26 cellular contexts compared by ENCODE assay signal in genomic region chr3:16667633-16668032, GRCh38.
A peak's percentile ranks its signal among the peaks of the same experiment; 100 is the strongest.
DNase-seq lines count a peak whose midpoint lies in the region; ATAC-seq lines count a peak whose summit lies in the region.
"Had no signal": no experiment of that assay in that cellular context is flagged by ENCODE, and none has a peak within 500 bp of the region (broad histone marks: within the 10 kb centered on the region; RNA-seq: fewer than 3 reads in every experiment).

No MANE protein-coding gene starts in this region.

- no peak overlapping the region for H3K4me3 Mint-ChIP-seq in activated naive CD8-positive, alpha-beta T cell treated with anti-CD3 and anti-CD28 coated beads, Interleukin-2, amount 50 U/mL, for 24 hours
- no peak overlapping the region for H3K4me3 Mint-ChIP-seq in activated naive CD8-positive, alpha-beta T cell treated with anti-CD3 and anti-CD28 coated beads for 36 hours
- H3K4me3 Mint-ChIP-seq: CD14-positive monocyte had no signal

- no peaks in the 10 kb centered on the region for H3K4me1 Mint-ChIP-seq in activated naive CD8-positive, alpha-beta T cell treated with anti-CD3 and anti-CD28 coated beads, Interleukin-2, amount 50 U/mL, for 24 hours
- H3K4me1 Mint-ChIP-seq in activated naive CD8-positive, alpha-beta T cell treated with anti-CD3 and anti-CD28 coated beads for 36 hours, result no peaks in the 10 kb centered on the region

- in situ Hi-C loops in G401 (cut with HindIII; ENCODE audit: low sequenced_read_pairs), result no loop called here

- H3K27me3 Mint-ChIP-seq in activated naive CD8-positive, alpha-beta T cell treated with anti-CD3 and anti-CD28 coated beads, Interleukin-2, amount 50 U/mL, for 24 hours, result peaks cover 2% of the 10 kb centered on the region
- H3K27me3 Mint-ChIP-seq in activated naive CD8-positive, alpha-beta T cell treated with anti-CD3 and anti-CD28 coated beads for 36 hours, result peaks cover 9% of the 10 kb centered on the region

- no peak for DNase-seq in activated naive CD8-positive, alpha-beta T cell treated with anti-CD3 and anti-CD28 coated beads, Interleukin-2, amount 50 U/mL, for 24 hours
- DNase-seq in activated naive CD8-positive, alpha-beta T cell treated with anti-CD3 and anti-CD28 coated beads for 36 hours, result no peak
- peak; percentile 43 for DNase-seq in T1000 (lab: John Stamatoyannopoulos, UW)
- DNase-seq in myocyte (ENCODE audit: low read depth), result peak; percentile 56
- no peak for DNase-seq in G401 (ENCODE audit: low spot score)
- no peak for DNase-seq in CD1c-positive myeloid dendritic cell (ENCODE audit: extremely low spot score)
- DNase-seq: 8988T, ACHN, BE2C, Calu3, DMS79 treated with DMSO at 0.1 percent for 48 hours, GDM1, GM23248, HCEC 1CT, NCI-H1092, NCI-H1417 treated with DMSO at 0.1 percent for 48 hours, NCI-H1694 treated with DMSO at 0.1 percent for 48 hours, NCI-H2171 treated with DMSO at 0.1 percent for 48 hours, NCI-H524 treated with DMSO at 0.1 percent for 48 hours, NCI-H774, SJCRH30 had no signal

- no peak overlapping the region for H3K27ac Mint-ChIP-seq in activated naive CD8-positive, alpha-beta T cell treated with anti-CD3 and anti-CD28 coated beads, Interleukin-2, amount 50 U/mL, for 24 hours
- no peak overlapping the region for H3K27ac Mint-ChIP-seq in activated naive CD8-positive, alpha-beta T cell treated with anti-CD3 and anti-CD28 coated beads for 36 hours

- peak; percentile 24 for ATAC-seq in activated naive CD8-positive, alpha-beta T cell treated with anti-CD3 and anti-CD28 coated beads, Interleukin-2, amount 50 U/mL, for 24 hours
- no peak for ATAC-seq in HG03460 (IDR thresholded peaks at IDR 0.05; ENCODE audit: unreplicated experiment)
- ATAC-seq: GM12878, Right ventricle myocardium inferior, SK-N-SH treated with all-trans-retinoic acid at 6 μM for 48 hours had no signal

- H3K36me3 Mint-ChIP-seq in activated naive CD8-positive, alpha-beta T cell treated with anti-CD3 and anti-CD28 coated beads, Interleukin-2, amount 50 U/mL, for 24 hours (ENCODE audit: low read depth), result no peaks in the 10 kb centered on the region
- no peaks in the 10 kb centered on the region for H3K36me3 Mint-ChIP-seq in activated naive CD8-positive, alpha-beta T cell treated with anti-CD3 and anti-CD28 coated beads for 36 hours
- H3K36me3 Mint-ChIP-seq: CD14-positive monocyte had no signal

- no peaks in the 10 kb centered on the region for H3K9me3 Mint-ChIP-seq in activated naive CD8-positive, alpha-beta T cell treated with anti-CD3 and anti-CD28 coated beads, Interleukin-2, amount 50 U/mL, for 24 hours
- H3K9me3 Mint-ChIP-seq in activated naive CD8-positive, alpha-beta T cell treated with anti-CD3 and anti-CD28 coated beads for 36 hours, result no peaks in the 10 kb centered on the region

Comparison
In these comparisons a context has a peak if more than half of its experiments do, and no peak if none do; other contexts are left out.
1. DNase-seq: peak in T1000 (single experiment) and myocyte (single experiment); none in activated naive CD8-positive, alpha-beta T cell treated with anti-CD3 and anti-CD28 coated beads, Interleukin-2, amount 50 U/mL, for 24 hours (single experiment), activated naive CD8-positive, alpha-beta T cell treated with anti-CD3 and anti-CD28 coated beads for 36 hours (single experiment), G401 (single experiment) and CD1c-positive myeloid dendritic cell (single experiment).